Comparison of ENCODE assay signal across 2 cellular contexts in the genomic region with DNA sequence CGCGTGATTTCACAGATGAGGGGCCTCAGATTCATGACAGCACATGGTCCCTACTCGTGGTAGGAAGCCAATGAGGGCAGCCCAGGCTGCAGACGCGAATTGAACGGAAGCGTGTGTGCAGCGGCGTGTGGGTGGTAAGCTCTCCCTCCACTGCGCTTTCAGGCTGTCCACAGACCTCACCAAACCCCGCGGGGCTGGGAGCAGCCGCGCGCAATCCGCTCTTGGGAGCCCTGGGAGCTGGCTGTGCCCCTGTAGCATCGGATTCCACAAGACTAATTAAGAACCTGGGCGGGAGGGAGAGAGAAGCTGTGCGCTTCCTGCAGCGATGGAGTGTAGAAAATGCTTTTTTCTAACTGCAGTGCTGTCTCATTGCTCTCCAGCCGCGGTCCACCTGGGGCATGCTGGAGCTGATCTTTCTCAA.
TF ChIP-seq lines count a peak whose summit lies in the region.

No MANE protein-coding gene starts in this region.

TF ChIP-seq in IMR-90, 13 proteins besides CTCF, POLR2A, EP300 and RAD21:
- TF ChIP-seq MAZ (IDR thresholded peaks at IDR 0.05; ENCODE audit: borderline replicate concordance, low read depth, low read length) (no peak), MAFK (IDR thresholded peaks at IDR 0.05; ENCODE audit: low read depth, low read length) (no peak), RFX5 (IDR thresholded peaks at IDR 0.05; ENCODE audit: low read depth, low read length) (no peak), CEBPB (IDR thresholded peaks at IDR 0.05; ENCODE audit: low read depth, low read length) (no peak), NFE2L2 (IDR thresholded peaks at IDR 0.05; ENCODE audit: low read depth, low read length) (no peak), MXI1 (IDR thresholded peaks at IDR 0.05; ENCODE audit: borderline replicate concordance, low read depth, low read length) (no peak), FOS (IDR thresholded peaks at IDR 0.05; ENCODE audit: low read depth, low read length) (no peak), RCOR1 (IDR thresholded peaks at IDR 0.05; ENCODE audit: insufficient replicate concordance, low read length) (no peak), CHD1 (IDR thresholded peaks at IDR 0.05; ENCODE audit: low read depth, low read length) (no peak), BHLHE40 (IDR thresholded peaks at IDR 0.05; ENCODE audit: low read depth, low read length) (no peak), SMC3 (IDR thresholded peaks at IDR 0.05; ENCODE audit: low read depth, low read length) (no peak)
- TF ChIP-seq, protein P1, sequence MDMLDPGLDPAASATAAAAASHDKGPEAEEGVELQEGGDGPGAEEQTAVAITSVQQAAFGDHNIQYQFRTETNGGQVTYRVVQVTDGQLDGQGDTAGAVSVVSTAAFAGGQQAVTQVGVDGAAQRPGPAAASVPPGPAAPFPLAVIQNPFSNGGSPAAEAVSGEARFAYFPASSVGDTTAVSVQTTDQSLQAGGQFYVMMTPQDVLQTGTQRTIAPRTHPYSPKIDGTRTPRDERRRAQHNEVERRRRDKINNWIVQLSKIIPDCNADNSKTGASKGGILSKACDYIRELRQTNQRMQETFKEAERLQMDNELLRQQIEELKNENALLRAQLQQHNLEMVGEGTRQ (IDR thresholded peaks at IDR 0.05; ENCODE audit: low read depth, low read length): no peak
- TF ChIP-seq, protein P2, sequence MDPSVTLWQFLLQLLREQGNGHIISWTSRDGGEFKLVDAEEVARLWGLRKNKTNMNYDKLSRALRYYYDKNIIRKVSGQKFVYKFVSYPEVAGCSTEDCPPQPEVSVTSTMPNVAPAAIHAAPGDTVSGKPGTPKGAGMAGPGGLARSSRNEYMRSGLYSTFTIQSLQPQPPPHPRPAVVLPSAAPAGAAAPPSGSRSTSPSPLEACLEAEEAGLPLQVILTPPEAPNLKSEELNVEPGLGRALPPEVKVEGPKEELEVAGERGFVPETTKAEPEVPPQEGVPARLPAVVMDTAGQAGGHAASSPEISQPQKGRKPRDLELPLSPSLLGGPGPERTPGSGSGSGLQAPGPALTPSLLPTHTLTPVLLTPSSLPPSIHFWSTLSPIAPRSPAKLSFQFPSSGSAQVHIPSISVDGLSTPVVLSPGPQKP (IDR thresholded peaks at IDR 0.05; ENCODE audit: borderline replicate concordance, low read depth, low read length): no peak

TF ChIP-seq in neural cell, 6 proteins besides CTCF, POLR2A, EP300 and RAD21:
- TF ChIP-seq SMC3 (conservative IDR thresholded peaks at IDR 0.05; ENCODE audit: poor library complexity): no peak
- no peak for TF ChIP-seq POLR2AphosphoS5 (IDR thresholded peaks at IDR 0.05)
- no peak for TF ChIP-seq TAF1 (IDR thresholded peaks at IDR 0.05; ENCODE audit: low read depth)
- TF ChIP-seq EZH2 (IDR thresholded peaks at IDR 0.05; ENCODE audit: borderline replicate concordance, insufficient read depth, low read length, poor library complexity, severe bottlenecking): no peak
- TF ChIP-seq, protein P3, sequence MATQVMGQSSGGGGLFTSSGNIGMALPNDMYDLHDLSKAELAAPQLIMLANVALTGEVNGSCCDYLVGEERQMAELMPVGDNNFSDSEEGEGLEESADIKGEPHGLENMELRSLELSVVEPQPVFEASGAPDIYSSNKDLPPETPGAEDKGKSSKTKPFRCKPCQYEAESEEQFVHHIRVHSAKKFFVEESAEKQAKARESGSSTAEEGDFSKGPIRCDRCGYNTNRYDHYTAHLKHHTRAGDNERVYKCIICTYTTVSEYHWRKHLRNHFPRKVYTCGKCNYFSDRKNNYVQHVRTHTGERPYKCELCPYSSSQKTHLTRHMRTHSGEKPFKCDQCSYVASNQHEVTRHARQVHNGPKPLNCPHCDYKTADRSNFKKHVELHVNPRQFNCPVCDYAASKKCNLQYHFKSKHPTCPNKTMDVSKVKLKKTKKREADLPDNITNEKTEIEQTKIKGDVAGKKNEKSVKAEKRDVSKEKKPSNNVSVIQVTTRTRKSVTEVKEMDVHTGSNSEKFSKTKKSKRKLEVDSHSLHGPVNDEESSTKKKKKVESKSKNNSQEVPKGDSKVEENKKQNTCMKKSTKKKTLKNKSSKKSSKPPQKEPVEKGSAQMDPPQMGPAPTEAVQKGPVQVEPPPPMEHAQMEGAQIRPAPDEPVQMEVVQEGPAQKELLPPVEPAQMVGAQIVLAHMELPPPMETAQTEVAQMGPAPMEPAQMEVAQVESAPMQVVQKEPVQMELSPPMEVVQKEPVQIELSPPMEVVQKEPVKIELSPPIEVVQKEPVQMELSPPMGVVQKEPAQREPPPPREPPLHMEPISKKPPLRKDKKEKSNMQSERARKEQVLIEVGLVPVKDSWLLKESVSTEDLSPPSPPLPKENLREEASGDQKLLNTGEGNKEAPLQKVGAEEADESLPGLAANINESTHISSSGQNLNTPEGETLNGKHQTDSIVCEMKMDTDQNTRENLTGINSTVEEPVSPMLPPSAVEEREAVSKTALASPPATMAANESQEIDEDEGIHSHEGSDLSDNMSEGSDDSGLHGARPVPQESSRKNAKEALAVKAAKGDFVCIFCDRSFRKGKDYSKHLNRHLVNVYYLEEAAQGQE (IDR thresholded peaks at IDR 0.05; ENCODE audit: borderline replicate concordance): no peak
- no peak for TF ChIP-seq MXI1 (conservative IDR thresholded peaks at IDR 0.05; ENCODE audit: poor library complexity, severe bottlenecking)
